7 cellular contexts compared by ENCODE assay signal in the genomic region with DNA sequence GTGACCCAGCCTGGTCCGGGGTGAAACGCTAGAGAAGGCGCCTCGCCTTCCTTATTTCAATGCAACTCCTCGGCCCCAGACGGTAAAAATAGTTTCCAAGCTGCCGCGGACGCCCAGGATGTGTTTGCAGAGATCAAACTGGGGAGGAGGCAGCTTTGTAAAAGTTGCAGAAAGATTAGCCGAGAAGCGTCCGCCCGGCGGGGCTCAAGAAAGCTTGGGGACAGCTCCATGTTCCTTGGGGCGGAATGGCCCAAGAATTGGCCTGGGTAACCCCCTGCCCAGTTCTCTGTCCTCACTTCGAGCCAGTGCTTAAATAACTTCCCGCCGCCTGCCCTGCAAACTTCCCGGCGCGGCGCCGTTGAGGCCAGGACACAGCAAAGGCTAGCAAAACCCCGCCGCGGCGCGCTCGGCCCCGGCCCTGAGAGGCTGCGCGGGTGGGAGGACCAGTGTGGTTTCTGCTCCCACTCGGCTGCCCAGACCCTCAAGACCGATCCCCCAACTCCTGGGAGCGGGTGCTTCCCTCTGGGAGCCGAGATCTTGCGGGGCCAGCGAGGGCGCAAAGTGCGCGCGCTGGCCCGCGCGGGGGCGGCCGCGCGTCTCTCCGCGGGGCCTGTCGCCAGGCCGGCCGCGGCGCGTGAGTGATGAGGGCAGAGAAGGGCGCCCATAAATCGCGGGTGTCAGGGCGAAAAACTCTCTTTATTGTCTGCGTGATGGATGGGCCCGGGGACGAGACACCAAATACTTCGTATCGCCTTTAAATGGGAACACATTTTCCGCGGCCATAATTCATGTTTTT. TPM values are rescaled to one million over a fixed set of nuclear protein-coding genes. Genes with fewer than 3 reads are reported as not detected.
DNase-seq lines count a peak whose midpoint lies in the region; ATAC-seq, FAIRE-seq and TF ChIP-seq lines count a peak whose summit lies in the region.

No MANE protein-coding gene starts in this region.

- peak overlapping the region; percentile 82 for H3K4me3 Mint-ChIP-seq in HFFc6

- no peak overlapping the region for H3K27ac Mint-ChIP-seq in HFFc6

- peaks cover 15% of the 10 kb centered on the region for H3K27me3 Mint-ChIP-seq in HFFc6 (ENCODE audit: insufficient read depth)

- no peak for FAIRE-seq in urothelium cell line (lab: Jason Lieb, UNC)

- H3K9me3 ChIP-seq in adipocyte (ENCODE audit: control insufficient read depth, low read length) (no peaks in the 10 kb centered on the region), iPS-18c (ENCODE audit: control insufficient read depth, insufficient read depth, low read length) (no peaks in the 10 kb centered on the region), spleen (no peaks in the 10 kb centered on the region)

- CTCF ChIA-PET in GM10248 (lab: Yijun Ruan, JAX), result no interaction called here

- peaks cover 14% of the 10 kb centered on the region for H3K4me1 ChIP-seq in adipocyte (ENCODE audit: control insufficient read depth, insufficient read depth, low read length)
- peaks cover 12 to 64% (median 50%) of the 10 kb centered on the region in 6 donors for H3K4me1 ChIP-seq in spleen

- TF ChIP-seq POLR2A in spleen (IDR thresholded peaks at IDR 0.05), result no peak

- H3K36me3 Mint-ChIP-seq in HFFc6 (ENCODE audit: low read depth), result no peaks in the 10 kb centered on the region

- no peak for TF ChIP-seq CTCF in HFFc6 (IDR thresholded peaks at IDR 0.05)
- TF ChIP-seq CTCF in spleen (IDR thresholded peaks at IDR 0.05 in 8 of 11, conservative IDR thresholded peaks at IDR 0.05 in 3 of 11), result no peak
- TF ChIP-seq CTCF in GM10248 (IDR thresholded peaks at IDR 0.05; ENCODE audit: control extremely low read depth, extremely low read depth, low read depth, missing control alignments), result no peak

- H3K9me3 Mint-ChIP-seq in HFFc6, result no peaks in the 10 kb centered on the region

- no peak for DNase-seq in HFFc6
- DNase-seq in adipocyte (ENCODE audit: low read depth), result peak; percentile 64
- DNase-seq in spleen, result no peak
- no peak for DNase-seq in GM10248 (ENCODE audit: extremely low spot score)
- no peak for DNase-seq in urothelium cell line (ENCODE audit: low spot score)

- POLR2A ChIA-PET in GM10248 (lab: Yijun Ruan, JAX), result no interaction called here

- H3K27me3 ChIP-seq in adipocyte (replicated peaks; ENCODE audit: control insufficient read depth, insufficient read depth, low read length) (no peaks in the 10 kb centered on the region), spleen (replicated peaks in 1 of 7) (peaks cover 0 to 84% (median 62%) of the 10 kb centered on the region in 7 donors)

- H3K9ac ChIP-seq in adipocyte (ENCODE audit: low read length), result peak overlapping the region; percentile 98

- intact Hi-C loops in spleen (cut with DNase I; ENCODE audit: low total_unique reads), result loop anchor here (10.0 kb wide), 2 partner anchors 897 to 1577 kb away; no protein-coding TSS in a partner anchor

- no peak for ATAC-seq in GM18511 (IDR thresholded peaks at IDR 0.05; ENCODE audit: unreplicated experiment)

- 3 to 10% (median 5%) methylated on average over 39 to 68 of the region's 68 CpGs for WGBS in spleen, 5 donors

- peaks cover 13% of the 10 kb centered on the region for H3K4me1 Mint-ChIP-seq in HFFc6 (ENCODE audit: low read depth)

- H3K27ac ChIP-seq in spleen, result peak overlapping the region in 7 of 8 donors; percentile 75 to 83 (median 80)

- H3K36me3 ChIP-seq in adipocyte (ENCODE audit: control insufficient read depth, insufficient read depth, low read length, severe bottlenecking), result no peaks in the 10 kb centered on the region
- no peaks in the 10 kb centered on the region for H3K36me3 ChIP-seq in spleen

- H3K4me3 ChIP-seq in adipocyte (ENCODE audit: low read length), result peak overlapping the region; percentile 92
- H3K4me3 ChIP-seq in iPS-18c (ENCODE audit: insufficient read depth, low read depth, low read length), result peak overlapping the region; percentile 83; the same call in 1 of the 2 replicates
- peak overlapping the region; percentile 29 to 80 (median 64) for H3K4me3 ChIP-seq in spleen

RNA-seq across cellular contexts. Expression of a gene that starts 6.3 kb away (rescaled TPM):
- total RNA-seq in HFFc6 (2021; fragmentation: NEBNext Ultra II Directional; extraction: Animal tissue kit (Norgen Biotek cat#: 25700)), result 10 to 100 TPM in 1 of 6 experiments, 1 to 10 TPM in 5; 9.1 to 15.9 (median 9.7) TPM
- 10 to 100 TPM in 5 of 7 donors, 1 to 10 TPM in 2; 7.8 to 25.6 (median 10.6) TPM for total RNA-seq in spleen
- 1 to 10 TPM; 3.2 to 5.6 (median 3.4) TPM for polyA plus RNA-seq in spleen

RNA-seq across cellular contexts. Expression of a gene that starts 23.5 kb away (rescaled TPM):
- total RNA-seq in HFFc6 (2021; fragmentation: NEBNext Ultra II Directional; extraction: Animal tissue kit (Norgen Biotek cat#: 25700)), result under 1 TPM in 1 of 6 experiments, not detected in 5; 0.32 TPM
- total RNA-seq in spleen, result 10 to 100 TPM; 24.0 to 46.6 (median 34.5) TPM
- polyA plus RNA-seq in spleen, result 10 to 100 TPM in 2 of 3 donors, 1 to 10 TPM in 1; 7.3 to 11.6 (median 10.4) TPM

Comparison
In these comparisons a context has a peak if more than half of its experiments do, and no peak if none do; other contexts are left out.
1. RNA of a gene that starts 23.5 kb away (total RNA-seq): 24.0 to 46.6 TPM in spleen; 0.32 TPM in HFFc6; every median in the first group is over 10 times any median in the second.
2. Peak in every context shown above with its lines, with median percentiles within 50 percentile points of each other: H3K4me3 ChIP-seq.